ENCODE assay signal across 23 cellular contexts in genomic region chr20:19415786-19416185, GRCh38.
A peak's percentile ranks its signal among the peaks of the same experiment; 100 is the strongest.
DNase-seq lines count a peak whose midpoint lies in the region; ATAC-seq and TF ChIP-seq lines count a peak whose summit lies in the region.
"Had no signal": no experiment of that assay in that cellular context is flagged by ENCODE, and none has a peak within 500 bp of the region (broad histone marks: within the 10 kb centered on the region; RNA-seq: fewer than 3 reads in every experiment).

No MANE protein-coding gene starts in this region.

- peaks cover 4% of the 10 kb centered on the region for H3K27me3 Mint-ChIP-seq in nephron progenitor cell (ENCODE audit: low read depth, poor library complexity)
- H3K27me3 Mint-ChIP-seq: CD4-positive, alpha-beta memory T cell; CD4-positive, CD25-positive, alpha-beta regulatory T cell; CD8-positive, alpha-beta memory T cell had no signal

- no peaks in the 10 kb centered on the region for H3K27me3 ChIP-seq in esophagus muscularis mucosa
- H3K27me3 ChIP-seq: BE2C, BLaER1 had no signal

- H3K36me3 Mint-ChIP-seq in nephron progenitor cell (ENCODE audit: low read depth): peaks cover 5% of the 10 kb centered on the region
- H3K36me3 Mint-ChIP-seq in stimulated activated effector memory CD8-positive, alpha-beta T cell treated with anti-CD3 and anti-CD28 coated beads, Interleukin-12 subunit alpha, Interleukin-12 subunit beta, amount 100 ng/mL, for 72 hours: no peaks in the 10 kb centered on the region
- H3K36me3 Mint-ChIP-seq: CD14-positive monocyte; CD4-positive, alpha-beta memory T cell; CD4-positive, CD25-positive, alpha-beta regulatory T cell; CD8-positive, alpha-beta memory T cell had no signal

- H3K9me3 Mint-ChIP-seq in nephron progenitor cell: peaks cover 9% of the 10 kb centered on the region
- peaks cover 3% of the 10 kb centered on the region for H3K9me3 Mint-ChIP-seq in stimulated activated effector memory CD8-positive, alpha-beta T cell treated with anti-CD3 and anti-CD28 coated beads, Interleukin-12 subunit alpha, Interleukin-12 subunit beta, amount 100 ng/mL, for 72 hours

- H3K4me1 Mint-ChIP-seq in nephron progenitor cell: peaks cover 52% of the 10 kb centered on the region
- no peaks in the 10 kb centered on the region for H3K4me1 Mint-ChIP-seq in stimulated activated effector memory CD8-positive, alpha-beta T cell treated with anti-CD3 and anti-CD28 coated beads, Interleukin-12 subunit alpha, Interleukin-12 subunit beta, amount 100 ng/mL, for 72 hours
- H3K4me1 Mint-ChIP-seq: CD14-positive monocyte; CD4-positive, alpha-beta memory T cell; CD4-positive, CD25-positive, alpha-beta regulatory T cell; CD8-positive, alpha-beta memory T cell had no signal

- no peak overlapping the region for H3K27ac ChIP-seq in esophagus muscularis mucosa (replicated peaks in 1 of 4)
- H3K27ac ChIP-seq: BLaER1 had no signal

- no peak for TF ChIP-seq EP300 in esophagus muscularis mucosa (IDR thresholded peaks at IDR 0.05)

- peaks cover 0 to 5% (median 2%) of the 10 kb centered on the region in 4 donors for H3K4me1 ChIP-seq in esophagus muscularis mucosa
- H3K4me1 ChIP-seq: BE2C, BLaER1 had no signal

- TF ChIP-seq CTCF in esophagus muscularis mucosa (IDR thresholded peaks at IDR 0.05) (no peak), nephron progenitor cell (IDR thresholded peaks at IDR 0.05) (no peak)

- no peaks in the 10 kb centered on the region for H3K36me3 ChIP-seq in esophagus muscularis mucosa
- H3K36me3 ChIP-seq: BE2C, BLaER1 had no signal

- no peak overlapping the region for H3K4me3 Mint-ChIP-seq in nephron progenitor cell
- no peak overlapping the region for H3K4me3 Mint-ChIP-seq in stimulated activated effector memory CD8-positive, alpha-beta T cell treated with anti-CD3 and anti-CD28 coated beads, Interleukin-12 subunit alpha, Interleukin-12 subunit beta, amount 100 ng/mL, for 72 hours
- H3K4me3 Mint-ChIP-seq: CD14-positive monocyte; CD4-positive, alpha-beta memory T cell; CD4-positive, CD25-positive, alpha-beta regulatory T cell; CD8-positive, alpha-beta memory T cell had no signal

- peak overlapping the region; percentile 36 for H3K27ac Mint-ChIP-seq in nephron progenitor cell
- no peak overlapping the region for H3K27ac Mint-ChIP-seq in stimulated activated effector memory CD8-positive, alpha-beta T cell treated with anti-CD3 and anti-CD28 coated beads, Interleukin-12 subunit alpha, Interleukin-12 subunit beta, amount 100 ng/mL, for 72 hours
- H3K27ac Mint-ChIP-seq: CD4-positive, alpha-beta memory T cell; CD4-positive, CD25-positive, alpha-beta regulatory T cell; CD8-positive, alpha-beta memory T cell had no signal

- no peak overlapping the region for H3K4me3 ChIP-seq in esophagus muscularis mucosa
- H3K4me3 ChIP-seq: BLaER1, GM12878 had no signal

- peak; percentile 81 for ATAC-seq in left lobe of liver
- no peak for ATAC-seq in stimulated activated effector memory CD8-positive, alpha-beta T cell treated with anti-CD3 and anti-CD28 coated beads, Interleukin-12 subunit alpha, Interleukin-12 subunit beta, amount 100 ng/mL, for 72 hours
- ATAC-seq: GM12878 had no signal

- DNase-seq in esophagus muscularis mucosa (ENCODE audit: extremely low spot score) (peak; percentile 19), left lobe of liver (ENCODE audit: low spot score) (no peak), nephron progenitor cell (no peak), cerebellar nuclear complex (lab: John Stamatoyannopoulos, UW) (no peak)
- DNase-seq in stimulated activated effector memory CD8-positive, alpha-beta T cell treated with anti-CD3 and anti-CD28 coated beads, Interleukin-12 subunit alpha, Interleukin-12 subunit beta, amount 100 ng/mL, for 72 hours (ENCODE audit: low spot score in 2 of 2): no peak
- DNase-seq: 8988T; ACHN; BE2C; C1 segment of cervical spinal cord; CD4-positive, alpha-beta memory T cell; CD4-positive, CD25-positive, alpha-beta regulatory T cell; CD8-positive, alpha-beta memory T cell; COR-L47; DMS 273 treated with DMSO at 0.1 percent for 48 hours; DMS153; DMS53; DMS79; DND-41; EL; GDM1 had no signal

- 91% methylated on average over 1 of the region's 1 CpG for WGBS in esophagus muscularis mucosa

- intact Hi-C loops in esophagus muscularis mucosa (cut with DNase I): no loop called here

- TF ChIP-seq POLR2A in esophagus muscularis mucosa (IDR thresholded peaks at IDR 0.05; ENCODE audit: low read depth): no peak

- no peaks in the 10 kb centered on the region for H3K9me3 ChIP-seq in esophagus muscularis mucosa
- H3K9me3 ChIP-seq: BE2C, BLaER1 had no signal
